Comparison of ENCODE assay signal across 1 cellular context in the genomic region with DNA sequence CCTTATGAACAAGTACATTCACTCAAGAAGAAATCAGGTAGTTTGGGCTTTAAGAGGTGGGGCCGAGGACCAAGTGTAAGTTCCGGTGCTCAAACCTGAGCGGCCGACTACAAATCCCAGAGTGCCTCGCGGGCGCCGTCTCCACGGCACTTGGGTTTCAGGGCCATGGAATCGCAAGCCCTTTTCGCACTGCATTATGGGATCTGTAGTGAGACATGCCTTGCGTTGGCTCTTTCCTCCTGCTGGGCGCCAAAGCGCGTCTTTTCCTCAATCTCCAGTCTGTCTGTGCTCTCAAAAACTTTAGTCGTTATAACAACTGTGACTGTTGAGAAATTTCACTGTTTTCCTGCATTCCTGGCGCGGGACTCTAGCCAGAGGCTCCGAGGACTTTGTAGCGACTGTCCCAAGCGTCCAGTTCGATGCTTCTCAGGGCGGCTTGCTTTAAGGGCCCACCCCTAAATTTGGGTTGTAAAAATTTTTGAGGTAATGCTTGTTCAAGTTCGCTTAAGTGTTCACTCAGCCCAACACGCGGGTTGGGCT.
TF ChIP-seq lines count a peak whose summit lies in the region.

No MANE protein-coding gene starts in this region.

TF ChIP-seq in HEK293, 187 proteins besides CTCF, POLR2A, EP300 and RAD21 (continued from another document and continues in another):
- no peak for TF ChIP-seq ZNF404 (tag by site-specific recombination; IDR thresholded peaks at IDR 0.05)
- no peak for TF ChIP-seq ZSCAN30 (tag by site-specific recombination; IDR thresholded peaks at IDR 0.05)
- no peak for TF ChIP-seq ZNF792 (tag by site-specific recombination; IDR thresholded peaks at IDR 0.05)
- no peak for TF ChIP-seq ZBTB20 (tag by site-specific recombination; IDR thresholded peaks at IDR 0.05)
- TF ChIP-seq ZNF174 (tag by site-specific recombination; IDR thresholded peaks at IDR 0.05) = 0 out of 2 replicates have a peak, but pooled peaks have one; percentile 35
- no peak for TF ChIP-seq ZNF510 (tag by site-specific recombination; IDR thresholded peaks at IDR 0.05; ENCODE audit: insufficient replicate concordance)
- TF ChIP-seq ZNF837 (tag by site-specific recombination; IDR thresholded peaks at IDR 0.05) = no peak
- peak; percentile 16; the same call in 1 of the 2 replicates for TF ChIP-seq ZNF610 (tag by site-specific recombination; IDR thresholded peaks at IDR 0.05; ENCODE audit: borderline replicate concordance)
- TF ChIP-seq, protein P1, sequence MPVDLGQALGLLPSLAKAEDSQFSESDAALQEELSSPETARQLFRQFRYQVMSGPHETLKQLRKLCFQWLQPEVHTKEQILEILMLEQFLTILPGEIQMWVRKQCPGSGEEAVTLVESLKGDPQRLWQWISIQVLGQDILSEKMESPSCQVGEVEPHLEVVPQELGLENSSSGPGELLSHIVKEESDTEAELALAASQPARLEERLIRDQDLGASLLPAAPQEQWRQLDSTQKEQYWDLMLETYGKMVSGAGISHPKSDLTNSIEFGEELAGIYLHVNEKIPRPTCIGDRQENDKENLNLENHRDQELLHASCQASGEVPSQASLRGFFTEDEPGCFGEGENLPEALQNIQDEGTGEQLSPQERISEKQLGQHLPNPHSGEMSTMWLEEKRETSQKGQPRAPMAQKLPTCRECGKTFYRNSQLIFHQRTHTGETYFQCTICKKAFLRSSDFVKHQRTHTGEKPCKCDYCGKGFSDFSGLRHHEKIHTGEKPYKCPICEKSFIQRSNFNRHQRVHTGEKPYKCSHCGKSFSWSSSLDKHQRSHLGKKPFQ (tag by site-specific recombination; IDR thresholded peaks at IDR 0.05) = no peak
- TF ChIP-seq ZNF423 (tag by site-specific recombination; IDR thresholded peaks at IDR 0.05) = no peak
- TF ChIP-seq ZNF660 (tag by site-specific recombination; IDR thresholded peaks at IDR 0.05) = peak; percentile 32; the same call in 1 of the 2 replicates
- TF ChIP-seq ZNF266 (tag by site-specific recombination; IDR thresholded peaks at IDR 0.05; ENCODE audit: low read depth) = no peak
- TF ChIP-seq, protein P2, sequence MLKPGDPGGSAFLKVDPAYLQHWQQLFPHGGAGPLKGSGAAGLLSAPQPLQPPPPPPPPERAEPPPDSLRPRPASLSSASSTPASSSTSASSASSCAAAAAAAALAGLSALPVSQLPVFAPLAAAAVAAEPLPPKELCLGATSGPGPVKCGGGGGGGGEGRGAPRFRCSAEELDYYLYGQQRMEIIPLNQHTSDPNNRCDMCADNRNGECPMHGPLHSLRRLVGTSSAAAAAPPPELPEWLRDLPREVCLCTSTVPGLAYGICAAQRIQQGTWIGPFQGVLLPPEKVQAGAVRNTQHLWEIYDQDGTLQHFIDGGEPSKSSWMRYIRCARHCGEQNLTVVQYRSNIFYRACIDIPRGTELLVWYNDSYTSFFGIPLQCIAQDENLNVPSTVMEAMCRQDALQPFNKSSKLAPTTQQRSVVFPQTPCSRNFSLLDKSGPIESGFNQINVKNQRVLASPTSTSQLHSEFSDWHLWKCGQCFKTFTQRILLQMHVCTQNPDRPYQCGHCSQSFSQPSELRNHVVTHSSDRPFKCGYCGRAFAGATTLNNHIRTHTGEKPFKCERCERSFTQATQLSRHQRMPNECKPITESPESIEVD (tag by site-specific recombination; IDR thresholded peaks at IDR 0.05) = no peak
- TF ChIP-seq ZNF10 (tag by site-specific recombination; IDR thresholded peaks at IDR 0.05) = no peak
- TF ChIP-seq MEIS1 (CRISPR knock-in tag; IDR thresholded peaks at IDR 0.05; ENCODE audit: borderline replicate concordance) = no peak
- no peak for TF ChIP-seq ZFHX2 (tag by site-specific recombination; conservative IDR thresholded peaks at IDR 0.05)
- no peak for TF ChIP-seq KLF10 (tag by site-specific recombination; IDR thresholded peaks at IDR 0.05)
- TF ChIP-seq ZNF571 (tag by site-specific recombination; IDR thresholded peaks at IDR 0.05) = no peak
- TF ChIP-seq ZNF585B (tag by site-specific recombination; IDR thresholded peaks at IDR 0.05) = no peak
- TF ChIP-seq ZNF549 (tag by site-specific recombination; IDR thresholded peaks at IDR 0.05) = no peak
- 0 out of 2 replicates have a peak, but pooled peaks have one; percentile 15 for TF ChIP-seq ZEB2 (tag by site-specific recombination; IDR thresholded peaks at IDR 0.05)
- TF ChIP-seq ZNF391 (tag by site-specific recombination; IDR thresholded peaks at IDR 0.05; ENCODE audit: borderline replicate concordance, low read depth) = no peak
- TF ChIP-seq, protein P3, sequence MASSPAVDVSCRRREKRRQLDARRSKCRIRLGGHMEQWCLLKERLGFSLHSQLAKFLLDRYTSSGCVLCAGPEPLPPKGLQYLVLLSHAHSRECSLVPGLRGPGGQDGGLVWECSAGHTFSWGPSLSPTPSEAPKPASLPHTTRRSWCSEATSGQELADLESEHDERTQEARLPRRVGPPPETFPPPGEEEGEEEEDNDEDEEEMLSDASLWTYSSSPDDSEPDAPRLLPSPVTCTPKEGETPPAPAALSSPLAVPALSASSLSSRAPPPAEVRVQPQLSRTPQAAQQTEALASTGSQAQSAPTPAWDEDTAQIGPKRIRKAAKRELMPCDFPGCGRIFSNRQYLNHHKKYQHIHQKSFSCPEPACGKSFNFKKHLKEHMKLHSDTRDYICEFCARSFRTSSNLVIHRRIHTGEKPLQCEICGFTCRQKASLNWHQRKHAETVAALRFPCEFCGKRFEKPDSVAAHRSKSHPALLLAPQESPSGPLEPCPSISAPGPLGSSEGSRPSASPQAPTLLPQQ (tag by site-specific recombination; IDR thresholded peaks at IDR 0.05) = peak; percentile 83; the same call in 1 of the 2 replicates
- TF ChIP-seq KLF7 (tag by site-specific recombination; IDR thresholded peaks at IDR 0.05; ENCODE audit: borderline replicate concordance) = no peak
- TF ChIP-seq, protein P4, sequence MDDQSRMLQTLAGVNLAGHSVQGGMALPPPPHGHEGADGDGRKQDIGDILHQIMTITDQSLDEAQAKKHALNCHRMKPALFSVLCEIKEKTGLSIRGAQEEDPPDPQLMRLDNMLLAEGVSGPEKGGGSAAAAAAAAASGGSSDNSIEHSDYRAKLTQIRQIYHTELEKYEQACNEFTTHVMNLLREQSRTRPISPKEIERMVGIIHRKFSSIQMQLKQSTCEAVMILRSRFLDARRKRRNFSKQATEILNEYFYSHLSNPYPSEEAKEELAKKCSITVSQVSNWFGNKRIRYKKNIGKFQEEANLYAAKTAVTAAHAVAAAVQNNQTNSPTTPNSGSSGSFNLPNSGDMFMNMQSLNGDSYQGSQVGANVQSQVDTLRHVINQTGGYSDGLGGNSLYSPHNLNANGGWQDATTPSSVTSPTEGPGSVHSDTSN (CRISPR knock-in tag; IDR thresholded peaks at IDR 0.05) = no peak
- no peak for TF ChIP-seq ZNF707 (tag by site-specific recombination; IDR thresholded peaks at IDR 0.05)
- TF ChIP-seq, protein P5, sequence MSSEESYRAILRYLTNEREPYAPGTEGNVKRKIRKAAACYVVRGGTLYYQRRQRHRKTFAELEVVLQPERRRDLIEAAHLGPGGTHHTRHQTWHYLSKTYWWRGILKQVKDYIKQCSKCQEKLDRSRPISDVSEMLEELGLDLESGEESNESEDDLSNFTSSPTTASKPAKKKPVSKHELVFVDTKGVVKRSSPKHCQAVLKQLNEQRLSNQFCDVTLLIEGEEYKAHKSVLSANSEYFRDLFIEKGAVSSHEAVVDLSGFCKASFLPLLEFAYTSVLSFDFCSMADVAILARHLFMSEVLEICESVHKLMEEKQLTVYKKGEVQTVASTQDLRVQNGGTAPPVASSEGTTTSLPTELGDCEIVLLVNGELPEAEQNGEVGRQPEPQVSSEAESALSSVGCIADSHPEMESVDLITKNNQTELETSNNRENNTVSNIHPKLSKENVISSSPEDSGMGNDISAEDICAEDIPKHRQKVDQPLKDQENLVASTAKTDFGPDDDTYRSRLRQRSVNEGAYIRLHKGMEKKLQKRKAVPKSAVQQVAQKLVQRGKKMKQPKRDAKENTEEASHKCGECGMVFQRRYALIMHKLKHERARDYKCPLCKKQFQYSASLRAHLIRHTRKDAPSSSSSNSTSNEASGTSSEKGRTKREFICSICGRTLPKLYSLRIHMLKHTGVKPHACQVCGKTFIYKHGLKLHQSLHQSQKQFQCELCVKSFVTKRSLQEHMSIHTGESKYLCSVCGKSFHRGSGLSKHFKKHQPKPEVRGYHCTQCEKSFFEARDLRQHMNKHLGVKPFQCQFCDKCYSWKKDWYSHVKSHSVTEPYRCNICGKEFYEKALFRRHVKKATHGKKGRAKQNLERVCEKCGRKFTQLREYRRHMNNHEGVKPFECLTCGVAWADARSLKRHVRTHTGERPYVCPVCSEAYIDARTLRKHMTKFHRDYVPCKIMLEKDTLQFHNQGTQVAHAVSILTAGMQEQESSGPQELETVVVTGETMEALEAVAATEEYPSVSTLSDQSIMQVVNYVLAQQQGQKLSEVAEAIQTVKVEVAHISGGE (tag by site-specific recombination; conservative IDR thresholded peaks at IDR 0.05; ENCODE audit: low read depth) = no peak
- TF ChIP-seq, protein P6, sequence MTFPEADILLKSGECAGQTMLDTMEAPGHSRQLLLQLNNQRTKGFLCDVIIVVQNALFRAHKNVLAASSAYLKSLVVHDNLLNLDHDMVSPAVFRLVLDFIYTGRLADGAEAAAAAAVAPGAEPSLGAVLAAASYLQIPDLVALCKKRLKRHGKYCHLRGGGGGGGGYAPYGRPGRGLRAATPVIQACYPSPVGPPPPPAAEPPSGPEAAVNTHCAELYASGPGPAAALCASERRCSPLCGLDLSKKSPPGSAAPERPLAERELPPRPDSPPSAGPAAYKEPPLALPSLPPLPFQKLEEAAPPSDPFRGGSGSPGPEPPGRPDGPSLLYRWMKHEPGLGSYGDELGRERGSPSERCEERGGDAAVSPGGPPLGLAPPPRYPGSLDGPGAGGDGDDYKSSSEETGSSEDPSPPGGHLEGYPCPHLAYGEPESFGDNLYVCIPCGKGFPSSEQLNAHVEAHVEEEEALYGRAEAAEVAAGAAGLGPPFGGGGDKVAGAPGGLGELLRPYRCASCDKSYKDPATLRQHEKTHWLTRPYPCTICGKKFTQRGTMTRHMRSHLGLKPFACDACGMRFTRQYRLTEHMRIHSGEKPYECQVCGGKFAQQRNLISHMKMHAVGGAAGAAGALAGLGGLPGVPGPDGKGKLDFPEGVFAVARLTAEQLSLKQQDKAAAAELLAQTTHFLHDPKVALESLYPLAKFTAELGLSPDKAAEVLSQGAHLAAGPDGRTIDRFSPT (tag by site-specific recombination; IDR thresholded peaks at IDR 0.05) = no peak
- TF ChIP-seq ZNF654 (tag by site-specific recombination; IDR thresholded peaks at IDR 0.05; ENCODE audit: low read depth) = no peak
- no peak for TF ChIP-seq GLIS1 (tag by site-specific recombination; IDR thresholded peaks at IDR 0.05)
- TF ChIP-seq, protein P7, sequence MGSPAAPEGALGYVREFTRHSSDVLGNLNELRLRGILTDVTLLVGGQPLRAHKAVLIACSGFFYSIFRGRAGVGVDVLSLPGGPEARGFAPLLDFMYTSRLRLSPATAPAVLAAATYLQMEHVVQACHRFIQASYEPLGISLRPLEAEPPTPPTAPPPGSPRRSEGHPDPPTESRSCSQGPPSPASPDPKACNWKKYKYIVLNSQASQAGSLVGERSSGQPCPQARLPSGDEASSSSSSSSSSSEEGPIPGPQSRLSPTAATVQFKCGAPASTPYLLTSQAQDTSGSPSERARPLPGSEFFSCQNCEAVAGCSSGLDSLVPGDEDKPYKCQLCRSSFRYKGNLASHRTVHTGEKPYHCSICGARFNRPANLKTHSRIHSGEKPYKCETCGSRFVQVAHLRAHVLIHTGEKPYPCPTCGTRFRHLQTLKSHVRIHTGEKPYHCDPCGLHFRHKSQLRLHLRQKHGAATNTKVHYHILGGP (tag by site-specific recombination; IDR thresholded peaks at IDR 0.05) = no peak
- peak; percentile 97 for TF ChIP-seq ZNF335 (tag by site-specific recombination; conservative IDR thresholded peaks at IDR 0.05)
- TF ChIP-seq GLI4 (tag by site-specific recombination; IDR thresholded peaks at IDR 0.05) = no peak
- no peak for TF ChIP-seq ZFP3 (tag by site-specific recombination; IDR thresholded peaks at IDR 0.05; ENCODE audit: low read depth)
- TF ChIP-seq ZNF664 (tag by site-specific recombination; IDR thresholded peaks at IDR 0.05) = no peak
- TF ChIP-seq BCL11A (tag by site-specific recombination; IDR thresholded peaks at IDR 0.05; ENCODE audit: low read depth) = no peak
- TF ChIP-seq, protein P8, sequence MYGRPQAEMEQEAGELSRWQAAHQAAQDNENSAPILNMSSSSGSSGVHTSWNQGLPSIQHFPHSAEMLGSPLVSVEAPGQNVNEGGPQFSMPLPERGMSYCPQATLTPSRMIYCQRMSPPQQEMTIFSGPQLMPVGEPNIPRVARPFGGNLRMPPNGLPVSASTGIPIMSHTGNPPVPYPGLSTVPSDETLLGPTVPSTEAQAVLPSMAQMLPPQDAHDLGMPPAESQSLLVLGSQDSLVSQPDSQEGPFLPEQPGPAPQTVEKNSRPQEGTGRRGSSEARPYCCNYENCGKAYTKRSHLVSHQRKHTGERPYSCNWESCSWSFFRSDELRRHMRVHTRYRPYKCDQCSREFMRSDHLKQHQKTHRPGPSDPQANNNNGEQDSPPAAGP (tag by site-specific recombination; IDR thresholded peaks at IDR 0.05) = no peak
- TF ChIP-seq, protein P9, sequence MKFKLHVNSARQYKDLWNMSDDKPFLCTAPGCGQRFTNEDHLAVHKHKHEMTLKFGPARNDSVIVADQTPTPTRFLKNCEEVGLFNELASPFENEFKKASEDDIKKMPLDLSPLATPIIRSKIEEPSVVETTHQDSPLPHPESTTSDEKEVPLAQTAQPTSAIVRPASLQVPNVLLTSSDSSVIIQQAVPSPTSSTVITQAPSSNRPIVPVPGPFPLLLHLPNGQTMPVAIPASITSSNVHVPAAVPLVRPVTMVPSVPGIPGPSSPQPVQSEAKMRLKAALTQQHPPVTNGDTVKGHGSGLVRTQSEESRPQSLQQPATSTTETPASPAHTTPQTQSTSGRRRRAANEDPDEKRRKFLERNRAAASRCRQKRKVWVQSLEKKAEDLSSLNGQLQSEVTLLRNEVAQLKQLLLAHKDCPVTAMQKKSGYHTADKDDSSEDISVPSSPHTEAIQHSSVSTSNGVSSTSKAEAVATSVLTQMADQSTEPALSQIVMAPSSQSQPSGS (tag by site-specific recombination; IDR thresholded peaks at IDR 0.05; ENCODE audit: low read depth) = no peak
- TF ChIP-seq ZNF350 (tag by site-specific recombination; IDR thresholded peaks at IDR 0.05) = no peak
- TF ChIP-seq MYNN (tag by site-specific recombination; IDR thresholded peaks at IDR 0.05; ENCODE audit: borderline replicate concordance) = no peak
- no peak; the same call in 1 of the 2 replicates for TF ChIP-seq ZNF629 (tag by site-specific recombination; IDR thresholded peaks at IDR 0.05)
- TF ChIP-seq ZNF366 (tag by site-specific recombination; conservative IDR thresholded peaks at IDR 0.05) = no peak
- TF ChIP-seq, protein P10, sequence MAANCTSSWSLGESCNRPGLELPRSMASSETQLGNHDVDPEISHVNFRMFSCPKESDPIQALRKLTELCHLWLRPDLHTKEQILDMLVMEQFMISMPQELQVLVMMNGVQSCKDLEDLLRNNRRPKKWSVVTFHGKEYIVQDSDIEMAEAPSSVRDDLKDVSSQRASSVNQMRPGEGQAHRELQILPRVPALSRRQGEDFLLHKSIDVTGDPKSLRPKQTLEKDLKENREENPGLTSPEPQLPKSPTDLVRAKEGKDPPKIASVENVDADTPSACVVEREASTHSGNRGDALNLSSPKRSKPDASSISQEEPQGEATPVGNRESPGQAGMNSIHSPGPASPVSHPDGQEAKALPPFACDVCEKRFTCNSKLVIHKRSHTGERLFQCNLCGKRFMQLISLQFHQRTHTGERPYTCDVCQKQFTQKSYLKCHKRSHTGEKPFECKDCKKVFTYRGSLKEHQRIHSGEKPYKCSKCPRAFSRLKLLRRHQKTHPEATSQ (tag by site-specific recombination; IDR thresholded peaks at IDR 0.05) = no peak
- peak; percentile 40; the same call in 1 of the 2 replicates for TF ChIP-seq KLF16 (tag by site-specific recombination; IDR thresholded peaks at IDR 0.05)
